Comparison of ENCODE assay signal across 8 cellular contexts in the genomic region with DNA sequence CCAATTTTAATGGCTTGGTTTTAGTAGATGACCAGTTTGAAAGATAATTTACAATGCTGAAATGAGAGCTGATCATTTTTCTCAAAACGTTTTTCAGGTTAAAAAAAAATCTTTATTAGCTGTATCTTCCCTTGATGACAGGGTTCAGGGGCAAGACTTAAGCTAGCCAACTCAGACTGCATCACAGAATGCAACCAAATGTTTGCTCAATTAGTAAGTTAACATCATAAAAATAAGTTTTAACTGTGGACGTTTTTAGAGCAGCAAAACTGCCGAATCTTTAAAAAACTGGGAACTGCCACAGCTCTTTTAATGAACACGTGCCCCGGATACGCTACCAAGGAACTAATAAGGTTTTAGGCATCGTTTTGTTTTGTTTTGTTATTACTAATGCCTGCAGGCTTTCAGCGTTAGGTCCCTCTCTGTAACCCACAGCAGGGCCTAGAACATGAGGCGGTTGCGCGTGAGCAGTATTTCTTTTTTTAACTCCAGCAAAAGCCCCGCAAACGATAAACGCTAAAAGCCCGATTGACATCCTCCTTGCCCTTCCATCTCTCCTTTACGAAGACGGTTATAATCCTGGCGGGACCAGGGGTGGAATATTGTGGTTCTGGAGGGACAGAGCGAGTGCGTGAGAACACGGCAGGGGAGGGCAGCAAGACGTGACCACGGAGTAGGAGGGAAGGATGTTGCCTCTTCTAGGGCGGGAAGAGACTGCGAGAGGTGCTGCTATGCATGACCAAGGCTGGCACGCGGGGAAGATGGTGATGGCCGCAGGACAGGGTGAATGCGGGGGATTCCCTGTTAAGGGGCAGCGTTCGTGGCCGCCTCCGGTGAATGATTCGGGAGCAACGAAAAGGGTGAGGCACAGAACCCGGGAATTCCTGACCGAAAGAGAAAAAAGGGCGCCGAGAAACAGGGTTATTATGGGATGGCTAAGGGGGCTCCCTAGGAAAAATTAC. TPM values are rescaled to one million over a fixed set of nuclear protein-coding genes. Genes with fewer than 3 reads are reported as not detected.
DNase-seq lines count a peak whose midpoint lies in the region; ATAC-seq, FAIRE-seq and TF ChIP-seq lines count a peak whose summit lies in the region.

No MANE protein-coding gene starts in this region.

- intact Hi-C loops in activated B cell treated with CpG ODN at 0.5 μM for 24 hours (cut with micrococcal nuclease), result no loop called here

- ATAC-seq in GM21619 (IDR thresholded peaks at IDR 0.05; ENCODE audit: unreplicated experiment) (peak; percentile 23), activated B cell treated with CpG ODN at 0.5 μM for 24 hours (ENCODE audit: low read depth) (peak; percentile 35)

- no peaks in the 10 kb centered on the region for H3K27me3 ChIP-seq in bronchial epithelial cell (ENCODE audit: control insufficient read depth, insufficient read depth, low read length)
- H3K27me3 ChIP-seq in kidney epithelial cell (ENCODE audit: control insufficient read depth, insufficient read depth, low read length), result no peaks in the 10 kb centered on the region

- peaks cover 43% of the 10 kb centered on the region for H3K4me1 Mint-ChIP-seq in activated B cell treated with CpG ODN at 0.5 μM for 24 hours

- peak overlapping the region; percentile 96 for H3K4me3 Mint-ChIP-seq in activated B cell treated with CpG ODN at 0.5 μM for 24 hours

- DNase-seq in Ammon's horn (ENCODE audit: low spot score), result peak; percentile 37
- DNase-seq in NCI-H146 treated with DMSO at 0.1 percent for 48 hours (lab: John Stamatoyannopoulos, UW; ENCODE audit: unreplicated experiment), result peak; percentile 39
- peak; percentile 27 for DNase-seq in activated B cell treated with CpG ODN at 0.5 μM for 24 hours
- peak; percentile 31 for DNase-seq in bronchial epithelial cell (ENCODE audit: low read depth)
- no peak for DNase-seq in kidney epithelial cell (ENCODE audit: low read depth)
- DNase-seq in stimulated activated CD4-positive, alpha-beta T cell treated with anti-CD3 and anti-CD28 coated beads, Interleukin-1b, Interleukin-23, amount 100 ng/mL, for 24 hours (ENCODE audit: low read depth in 4 of 4, low spot score in 1 of 4), result peak; percentile 21 to 36 (median 29)
- DNase-seq in NCI-H1048 (lab: John Stamatoyannopoulos, UW), result no peak

- peaks cover 3% of the 10 kb centered on the region for H3K36me3 ChIP-seq in bronchial epithelial cell (ENCODE audit: control insufficient read depth, insufficient read depth, low read length)
- no peaks in the 10 kb centered on the region for H3K36me3 ChIP-seq in kidney epithelial cell (ENCODE audit: control insufficient read depth, insufficient read depth, low read length)

- TF ChIP-seq CTCF in activated B cell treated with CpG ODN at 0.5 μM for 24 hours (IDR thresholded peaks at IDR 0.05), result no peak
- TF ChIP-seq CTCF in bronchial epithelial cell (IDR thresholded peaks at IDR 0.05; ENCODE audit: insufficient read depth, low read length, severe bottlenecking), result no peak
- no peak for TF ChIP-seq CTCF in kidney epithelial cell (IDR thresholded peaks at IDR 0.05; ENCODE audit: insufficient read depth, low read length, poor library complexity, severe bottlenecking)

- H3K4me3 ChIP-seq in bronchial epithelial cell (ENCODE audit: low read depth, low read length), result peak overlapping the region; percentile 47
- H3K4me3 ChIP-seq in kidney epithelial cell (ENCODE audit: low read depth, low read length), result peak overlapping the region; percentile 82

- H3K27me3 Mint-ChIP-seq in activated B cell treated with CpG ODN at 0.5 μM for 24 hours, result no peaks in the 10 kb centered on the region

- H3K27ac Mint-ChIP-seq in activated B cell treated with CpG ODN at 0.5 μM for 24 hours, result peak overlapping the region; percentile 99

- POLR2A ChIA-PET in activated B cell treated with CpG ODN at 0.5 μM for 24 hours (lab: Charles Lee), result interaction anchor here (0.6 to 2.3 kb wide), 7 partner anchors 54 to 128 kb away, joined by 3 to 17 read pairs (median 4); a partner anchor contains a TSS

- H3K9me3 Mint-ChIP-seq in activated B cell treated with CpG ODN at 0.5 μM for 24 hours, result no peaks in the 10 kb centered on the region

- peaks cover 48% of the 10 kb centered on the region for H3K36me3 Mint-ChIP-seq in activated B cell treated with CpG ODN at 0.5 μM for 24 hours (ENCODE audit: low read depth)

- CTCF ChIA-PET in activated B cell treated with CpG ODN at 0.5 μM for 24 hours (lab: Charles Lee), result no interaction called here

- no peak for FAIRE-seq in bronchial epithelial cell (lab: Jason Lieb, UNC)

RNA-seq across cellular contexts. Expression of a gene that starts 0.7 kb away (rescaled TPM):
- total RNA-seq in activated B cell treated with CpG ODN at 0.5 μM for 24 hours (100 and 102 TPM in 2 replicates), bronchial epithelial cell (55.8 and 57.0 TPM in 2 replicates), kidney epithelial cell (74.8 and 77.8 TPM in 2 replicates)

Comparison
In these comparisons a context has a peak if more than half of its experiments do, and no peak if none do; other contexts are left out.
1. DNase-seq: peak in Ammon's horn (single experiment), NCI-H146 treated with DMSO at 0.1 percent for 48 hours (single experiment), activated B cell treated with CpG ODN at 0.5 μM for 24 hours (single experiment), bronchial epithelial cell (single experiment) and stimulated activated CD4-positive, alpha-beta T cell treated with anti-CD3 and anti-CD28 coated beads, Interleukin-1b, Interleukin-23, amount 100 ng/mL, for 24 hours (4 of 4); none in kidney epithelial cell (single experiment) and NCI-H1048 (single experiment).